Comparison of ENCODE assay signal across 10 cellular contexts in the genomic region with DNA sequence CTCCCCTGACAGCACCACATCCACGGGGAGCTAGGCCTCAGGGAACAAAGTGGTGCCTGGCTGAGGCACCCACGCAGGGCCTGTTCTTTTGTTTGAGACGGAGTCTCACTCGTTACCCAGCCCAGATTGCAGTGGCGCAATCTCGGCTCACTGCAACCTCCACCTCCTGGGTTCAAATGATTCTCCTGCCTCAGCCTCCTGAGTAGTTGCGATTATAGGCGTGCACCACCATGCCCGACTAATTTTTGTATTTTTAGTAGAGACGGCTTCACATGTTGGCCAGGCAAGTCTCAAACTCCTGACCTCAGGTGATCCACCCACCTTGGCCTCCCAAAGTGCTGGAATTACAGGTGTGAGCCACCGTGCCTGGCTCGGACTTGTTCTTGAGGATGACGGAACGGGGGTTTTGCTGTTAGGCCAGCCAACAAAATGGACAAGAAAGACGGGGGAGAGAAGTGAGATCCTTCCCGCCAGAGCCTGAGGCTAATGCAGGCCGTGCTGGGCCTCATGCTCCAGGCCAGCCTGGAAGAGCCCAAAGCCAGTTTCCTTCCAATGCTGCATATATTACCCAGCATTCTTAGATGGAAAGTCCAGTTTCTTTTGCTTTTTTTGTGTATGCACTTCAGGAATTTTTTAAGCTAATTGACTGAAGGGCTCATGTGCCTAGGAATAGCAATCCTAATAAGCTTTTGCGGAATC. TPM values are rescaled to one million over a fixed set of nuclear protein-coding genes. Genes with fewer than 3 reads are reported as not detected.
DNase-seq lines count a peak whose midpoint lies in the region; ATAC-seq and TF ChIP-seq lines count a peak whose summit lies in the region.
"Had no signal": no experiment of that assay in that cellular context is flagged by ENCODE, and none has a peak within 500 bp of the region (broad histone marks: within the 10 kb centered on the region; RNA-seq: fewer than 3 reads in every experiment).

No MANE protein-coding gene starts in this region.

- no peak for TF ChIP-seq CTCF in natural killer cell (IDR thresholded peaks at IDR 0.05)
- no peak for TF ChIP-seq CTCF in mesothelial cell of epicardium (IDR thresholded peaks at IDR 0.05; ENCODE audit: unreplicated experiment)
- TF ChIP-seq CTCF in PC-3 (conservative IDR thresholded peaks at IDR 0.05; ENCODE audit: low read depth, low read length) = no peak

- BruUV-seq in PC-3 (replicated peaks; lab: Mats Ljungman, UMichigan) = no TSS peak

- intact Hi-C loops in natural killer cell (cut with micrococcal nuclease) = no loop called here
- intact Hi-C loops in PC-3 (cut with micrococcal nuclease) = no loop called here

- peak overlapping the region; percentile 44 for H3K4me3 Mint-ChIP-seq in natural killer cell treated with Interleukin-12 subunit alpha and Interleukin-12 subunit beta and Interleukin-15 and Interleukin-18, amount 100 ng/mL, for 72 hours
- H3K4me3 Mint-ChIP-seq in natural killer cell (no peak overlapping the region), mesothelial cell of epicardium (no peak overlapping the region)
- H3K4me3 Mint-ChIP-seq in activated naive CD8-positive, alpha-beta T cell treated with anti-CD3 and anti-CD28 coated beads, Interleukin-2, amount 10 ng/mL, durations not matched to agents 7 days and 5 days = peak overlapping the region; percentile 75

- no peaks in the 10 kb centered on the region for H3K36me3 Mint-ChIP-seq in natural killer cell treated with Interleukin-12 subunit alpha and Interleukin-12 subunit beta and Interleukin-15 and Interleukin-18, amount 100 ng/mL, for 72 hours
- H3K36me3 Mint-ChIP-seq in natural killer cell = no peaks in the 10 kb centered on the region
- H3K36me3 Mint-ChIP-seq in activated naive CD8-positive, alpha-beta T cell treated with anti-CD3 and anti-CD28 coated beads, Interleukin-2, amount 10 ng/mL, durations not matched to agents 7 days and 5 days = no peaks in the 10 kb centered on the region
- no peaks in the 10 kb centered on the region for H3K36me3 Mint-ChIP-seq in mesothelial cell of epicardium
- H3K36me3 Mint-ChIP-seq: CD4-positive, CD25-positive, alpha-beta regulatory T cell had no signal

- no peaks in the 10 kb centered on the region for H3K9me2 ChIP-seq in PC-3 (replicated peaks; ENCODE audit: low read length)

- no peaks in the 10 kb centered on the region for H3K36me3 ChIP-seq in PC-3 (ENCODE audit: low read depth, low read length)

- no peak overlapping the region for H3K4me3 ChIP-seq in PC-3 (ENCODE audit: low read length)

- peaks cover 7% of the 10 kb centered on the region for H3K4me1 ChIP-seq in PC-3 (ENCODE audit: insufficient read depth, low read length)

- no peaks in the 10 kb centered on the region for H3K9me3 ChIP-seq in PC-3 (ENCODE audit: low read length)

- H2AFZ ChIP-seq in PC-3 (ENCODE audit: low read length) = no peak overlapping the region

- H3K27me3 ChIP-seq in PC-3 (ENCODE audit: low read length) = no peaks in the 10 kb centered on the region

- POLR2A ChIA-PET in activated naive CD8-positive, alpha-beta T cell treated with anti-CD3 and anti-CD28 coated beads, Interleukin-2, amount 10 ng/mL, durations not matched to agents 7 days and 5 days (lab: Charles Lee) = interaction anchor here (0.8 to 4.5 kb wide), 6 partner anchors 10 to 370 kb away, joined by 3 to 42 read pairs (median 5); a partner anchor contains a TSS
- POLR2A ChIA-PET in PC-3 (lab: Charles Lee; ENCODE audit: unreplicated experiment) = no interaction called here

- no peak for DNase-seq in natural killer cell treated with Interleukin-12 subunit alpha and Interleukin-12 subunit beta and Interleukin-15 and Interleukin-18, amount 100 ng/mL, for 72 hours (ENCODE audit: low spot score)
- DNase-seq in natural killer cell (no peak), mesothelial cell of epicardium (ENCODE audit: low spot score in 2 of 2, unreplicated experiment in 2 of 2) (no peak), NCI-H187 (lab: John Stamatoyannopoulos, UW) (no peak), PC-3 (no peak)
- no peak for DNase-seq in activated naive CD8-positive, alpha-beta T cell treated with anti-CD3 and anti-CD28 coated beads, Interleukin-2, amount 10 ng/mL, durations not matched to agents 7 days and 5 days
- DNase-seq: stimulated activated CD8-positive, alpha-beta memory T cell treated with anti-CD3 and anti-CD28 coated beads, Interleukin-4, amount 100 ng/mL, for 48 hours had no signal

- H3K27ac ChIP-seq in PC-3 (ENCODE audit: low read length) = no peak overlapping the region

- no peaks in the 10 kb centered on the region for H3F3A ChIP-seq in PC-3 (ENCODE audit: low read length, unreplicated experiment)

- no peaks in the 10 kb centered on the region for H4K20me1 ChIP-seq in PC-3 (ENCODE audit: low read length)

- peaks cover 53 to 60% of the 10 kb centered on the region in 2 donors for H3K4me1 Mint-ChIP-seq in natural killer cell treated with Interleukin-12 subunit alpha and Interleukin-12 subunit beta and Interleukin-15 and Interleukin-18, amount 100 ng/mL, for 72 hours (ENCODE audit: low read depth in 2 of 2)
- peaks cover 23% of the 10 kb centered on the region in 2 donors for H3K4me1 Mint-ChIP-seq in natural killer cell
- H3K4me1 Mint-ChIP-seq in activated naive CD8-positive, alpha-beta T cell treated with anti-CD3 and anti-CD28 coated beads, Interleukin-2, amount 10 ng/mL, durations not matched to agents 7 days and 5 days = peaks cover 44% of the 10 kb centered on the region
- H3K4me1 Mint-ChIP-seq in mesothelial cell of epicardium = peaks cover 23% of the 10 kb centered on the region

- no peak for ATAC-seq in natural killer cell treated with Interleukin-12 subunit alpha and Interleukin-12 subunit beta and Interleukin-15 and Interleukin-18, amount 100 ng/mL, for 72 hours
- no peak for ATAC-seq in natural killer cell
- no peak for ATAC-seq in activated naive CD8-positive, alpha-beta T cell treated with anti-CD3 and anti-CD28 coated beads, Interleukin-2, amount 10 ng/mL, durations not matched to agents 7 days and 5 days (ENCODE audit: low read depth)
- ATAC-seq in PC-3 = no peak
- ATAC-seq in HG03342 (IDR thresholded peaks at IDR 0.05; ENCODE audit: unreplicated experiment) = no peak
- no peak for ATAC-seq in HG02610 (IDR thresholded peaks at IDR 0.05; ENCODE audit: unreplicated experiment)

- CTCF ChIA-PET in PC-3 (lab: Charles Lee) = no interaction called here

- H3K4me2 ChIP-seq in PC-3 (ENCODE audit: low read length) = no peak overlapping the region

- peak overlapping the region; percentile 90 to 99 for H3K27ac Mint-ChIP-seq in natural killer cell treated with Interleukin-12 subunit alpha and Interleukin-12 subunit beta and Interleukin-15 and Interleukin-18, amount 100 ng/mL, for 72 hours
- peak overlapping the region in 1 of 2 donors; percentile 20 for H3K27ac Mint-ChIP-seq in natural killer cell
- peak overlapping the region; percentile 90 for H3K27ac Mint-ChIP-seq in activated naive CD8-positive, alpha-beta T cell treated with anti-CD3 and anti-CD28 coated beads, Interleukin-2, amount 10 ng/mL, durations not matched to agents 7 days and 5 days
- peak overlapping the region; percentile 87 for H3K27ac Mint-ChIP-seq in mesothelial cell of epicardium

- no peaks in the 10 kb centered on the region for H3K9me3 Mint-ChIP-seq in natural killer cell treated with Interleukin-12 subunit alpha and Interleukin-12 subunit beta and Interleukin-15 and Interleukin-18, amount 100 ng/mL, for 72 hours
- H3K9me3 Mint-ChIP-seq in natural killer cell (no peaks in the 10 kb centered on the region), mesothelial cell of epicardium (no peaks in the 10 kb centered on the region)
- no peaks in the 10 kb centered on the region for H3K9me3 Mint-ChIP-seq in activated naive CD8-positive, alpha-beta T cell treated with anti-CD3 and anti-CD28 coated beads, Interleukin-2, amount 10 ng/mL, durations not matched to agents 7 days and 5 days
- H3K9me3 Mint-ChIP-seq: CD4-positive, CD25-positive, alpha-beta regulatory T cell had no signal

- no peaks in the 10 kb centered on the region for H3K27me3 Mint-ChIP-seq in natural killer cell treated with Interleukin-12 subunit alpha and Interleukin-12 subunit beta and Interleukin-15 and Interleukin-18, amount 100 ng/mL, for 72 hours
- H3K27me3 Mint-ChIP-seq in natural killer cell (ENCODE audit: low read depth in 2 of 2) = no peaks in the 10 kb centered on the region
- H3K27me3 Mint-ChIP-seq in activated naive CD8-positive, alpha-beta T cell treated with anti-CD3 and anti-CD28 coated beads, Interleukin-2, amount 10 ng/mL, durations not matched to agents 7 days and 5 days = no peaks in the 10 kb centered on the region
- no peaks in the 10 kb centered on the region for H3K27me3 Mint-ChIP-seq in mesothelial cell of epicardium (ENCODE audit: low read depth)

- no peaks in the 10 kb centered on the region for H3K79me2 ChIP-seq in PC-3 (ENCODE audit: low read length)

- no peak overlapping the region for H3K9ac ChIP-seq in PC-3 (ENCODE audit: low read length)

RNA-seq across cellular contexts. Expression of a gene that starts 28.1 kb away (rescaled TPM):
- 100 to 1,000 TPM; 528 to 679 TPM for total RNA-seq in natural killer cell treated with Interleukin-12 subunit alpha and Interleukin-12 subunit beta and Interleukin-15 and Interleukin-18, amount 100 ng/mL, for 72 hours
- total RNA-seq in natural killer cell = 100 to 1,000 TPM; 110 to 178 (median 172) TPM
- 10 to 100 TPM; 62.2 to 63.5 TPM for total RNA-seq in activated naive CD8-positive, alpha-beta T cell treated with anti-CD3 and anti-CD28 coated beads, Interleukin-2, amount 10 ng/mL, durations not matched to agents 7 days and 5 days
- total RNA-seq in mesothelial cell of epicardium = 97.7 to 98.8 TPM (median 98.8 TPM) in 3 replicates
- 39.1 and 44.2 TPM in 2 replicates for total RNA-seq in PC-3 (2014; rRNA removed)

RNA-seq across cellular contexts. Expression of a gene that starts 44.0 kb away (rescaled TPM):
- 100 to 1,000 TPM; 139 to 140 TPM for total RNA-seq in natural killer cell treated with Interleukin-12 subunit alpha and Interleukin-12 subunit beta and Interleukin-15 and Interleukin-18, amount 100 ng/mL, for 72 hours
- total RNA-seq in natural killer cell (10 to 100 TPM; 35.8 to 70.3 (median 52.5) TPM), mesothelial cell of epicardium (26.5 to 32.6 TPM (median 29.4 TPM) in 3 replicates), PC-3 (2014; rRNA removed) (2.8 and 11.5 TPM in 2 replicates)
- 1 to 10 TPM; 6.2 to 7.5 TPM for total RNA-seq in activated naive CD8-positive, alpha-beta T cell treated with anti-CD3 and anti-CD28 coated beads, Interleukin-2, amount 10 ng/mL, durations not matched to agents 7 days and 5 days

Comparison
In these comparisons a context has a peak if more than half of its experiments do, and no peak if none do; other contexts are left out.
1. H3K4me3 Mint-ChIP-seq: peak in natural killer cell treated with Interleukin-12 subunit alpha and Interleukin-12 subunit beta and Interleukin-15 and Interleukin-18, amount 100 ng/mL, for 72 hours (single experiment) and activated naive CD8-positive, alpha-beta T cell treated with anti-CD3 and anti-CD28 coated beads, Interleukin-2, amount 10 ng/mL, durations not matched to agents 7 days and 5 days (single experiment); none in natural killer cell (single experiment) and mesothelial cell of epicardium (single experiment).